Comparison of ENCODE assay signal across 23 cellular contexts in the genomic region with DNA sequence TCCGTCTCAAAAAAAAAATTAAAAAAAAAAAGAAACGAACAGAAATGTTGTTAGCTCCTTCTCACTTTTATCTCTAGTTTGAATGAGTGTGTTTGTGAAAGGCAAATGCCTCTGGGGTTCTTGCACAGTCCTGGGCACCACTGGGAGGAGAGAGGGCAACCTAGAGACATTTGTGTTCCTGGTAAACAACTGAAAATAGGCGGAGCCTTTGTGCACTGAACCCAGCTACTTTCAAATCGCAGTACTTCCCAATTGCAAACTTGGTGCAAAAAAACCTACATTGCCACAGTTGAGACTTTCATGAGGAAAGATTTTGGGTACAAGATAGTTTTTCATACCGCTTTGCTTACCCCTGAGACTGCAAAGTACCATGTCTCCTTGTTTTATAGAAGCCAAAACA.
DNase-seq lines count a peak whose midpoint lies in the region; ATAC-seq and TF ChIP-seq lines count a peak whose summit lies in the region.
"Had no signal": no experiment of that assay in that cellular context is flagged by ENCODE, and none has a peak within 500 bp of the region (broad histone marks: within the 10 kb centered on the region; RNA-seq: fewer than 3 reads in every experiment).

No MANE protein-coding gene starts in this region.

- peaks cover 33% of the 10 kb centered on the region for H3K4me1 Mint-ChIP-seq in T-helper 17 cell

- H3K36me3 ChIP-seq in left ventricle myocardium inferior, result no peaks in the 10 kb centered on the region
- H3K36me3 ChIP-seq in mesodermal cell (ENCODE audit: control insufficient read depth, insufficient read depth, low read length), result no peaks in the 10 kb centered on the region
- H3K36me3 ChIP-seq in upper lobe of right lung, result no peaks in the 10 kb centered on the region
- H3K36me3 ChIP-seq: brain microvascular endothelial cell, prostate gland had no signal

- WGBS in mesodermal cell (ENCODE audit: insufficient coverage in 2 of 2), 2 experiments, result 82 to 83% methylated on average over 2 to 3 of the region's 5 CpGs

- ATAC-seq in left cardiac atrium (no peak), T-helper 17 cell (peak; percentile 39), upper lobe of right lung (no peak), HG03432 (IDR thresholded peaks at IDR 0.05; ENCODE audit: unreplicated experiment) (no peak), HG02852 (IDR thresholded peaks at IDR 0.05; ENCODE audit: unreplicated experiment) (no peak)
- ATAC-seq: activated T-helper 17 cell treated with anti-CD3 and anti-CD28 coated beads, Interleukin-2, amount 50 U/mL, for 72 hours had no signal

- H3K4me3 ChIP-seq in left ventricle myocardium inferior (no peak overlapping the region), mesodermal cell (ENCODE audit: extremely low read depth, insufficient read depth, low read length, poor library complexity, severe bottlenecking) (no peak overlapping the region), upper lobe of right lung (no peak overlapping the region)
- H3K4me3 ChIP-seq: GM23248, prostate gland, skin epidermis had no signal

- no peaks in the 10 kb centered on the region for H3K9me3 ChIP-seq in left ventricle myocardium inferior (replicated peaks)
- no peaks in the 10 kb centered on the region for H3K9me3 ChIP-seq in T-helper 17 cell (ENCODE audit: control insufficient read depth, low read length, poor library complexity, severe bottlenecking)
- H3K9me3 ChIP-seq in mesodermal cell (ENCODE audit: control insufficient read depth, low read length), result no peaks in the 10 kb centered on the region
- H3K9me3 ChIP-seq in upper lobe of right lung, result no peaks in the 10 kb centered on the region
- H3K9me3 ChIP-seq: prostate gland had no signal

- intact Hi-C loops in left ventricle myocardium inferior (cut with micrococcal nuclease), result no loop called here
- intact Hi-C loops in left cardiac atrium (cut with DNase I), result no loop called here
- intact Hi-C loops in upper lobe of right lung (cut with DNase I), result no loop called here

- no peaks in the 10 kb centered on the region for H3K27me3 Mint-ChIP-seq in T-helper 17 cell
- H3K27me3 Mint-ChIP-seq: activated T-helper 17 cell treated with anti-CD3 and anti-CD28 coated beads, Interleukin-2, amount 50 U/mL, for 72 hours; CD8-positive, alpha-beta memory T cell had no signal

- TF ChIP-seq CTCF in left ventricle myocardium inferior (IDR thresholded peaks at IDR 0.05; ENCODE audit: borderline replicate concordance) (no peak), upper lobe of right lung (IDR thresholded peaks at IDR 0.05) (no peak)

- H3K36me3 Mint-ChIP-seq in T-helper 17 cell (ENCODE audit: low read depth), result peaks cover 2% of the 10 kb centered on the region
- H3K36me3 Mint-ChIP-seq: natural killer cell had no signal

- H3K27ac Mint-ChIP-seq in T-helper 17 cell, result peak overlapping the region; percentile 41
- H3K27ac Mint-ChIP-seq: activated T-helper 17 cell treated with anti-CD3 and anti-CD28 coated beads, Interleukin-2, amount 50 U/mL, for 72 hours; natural killer cell; T-helper 2 cell treated with Interferon-gamma antibody and Interleukin-4, amounts not matched to agents 5 μg/mL and 100 μg/mL, for 36 hours had no signal

- H3K27ac ChIP-seq in left ventricle myocardium inferior (replicated peaks) (peak overlapping the region; percentile 64), mesodermal cell (ENCODE audit: low read depth, low read length, severe bottlenecking) (peak overlapping the region; percentile 13), upper lobe of right lung (peak overlapping the region; percentile 20)
- H3K27ac ChIP-seq: GM23248 had no signal

- no peak for DNase-seq in left ventricle myocardium inferior
- DNase-seq in left cardiac atrium, result no peak
- no peak for DNase-seq in T-helper 17 cell
- DNase-seq in upper lobe of right lung, result no peak
- no peak for DNase-seq in dermis blood vessel endothelial cell
- DNase-seq: activated CD4-positive, alpha-beta T cell treated with anti-CD3 and anti-CD28 coated beads for 1 hour; brain microvascular endothelial cell; CD8-positive, alpha-beta memory T cell; DMS79; GM23248; IMR-90; MM.1S; natural killer cell; NCI-H187 treated with DMSO at 0.1 percent for 48 hours; NK-92 treated with Interleukin-12 subunit alpha and Interleukin-12 subunit beta, amount 100 ng/mL, for 24 hours; stimulated activated CD8-positive, alpha-beta memory T cell treated with anti-CD3 and anti-CD28 coated beads, Interleukin-4, amount 100 ng/mL, for 48 hours had no signal

- no peak overlapping the region for H3K4me3 Mint-ChIP-seq in T-helper 17 cell
- H3K4me3 Mint-ChIP-seq: activated T-helper 17 cell treated with anti-CD3 and anti-CD28 coated beads, Interleukin-2, amount 50 U/mL, for 72 hours; CD8-positive, alpha-beta memory T cell; natural killer cell; T-helper 2 cell treated with Interferon-gamma antibody and Interleukin-4, amounts not matched to agents 5 μg/mL and 100 μg/mL, for 36 hours had no signal

- H3K4me1 ChIP-seq in left ventricle myocardium inferior (peaks cover 34% of the 10 kb centered on the region), mesodermal cell (ENCODE audit: control insufficient read depth, insufficient read depth, low read length, poor library complexity, severe bottlenecking) (peaks cover 54% of the 10 kb centered on the region), upper lobe of right lung (peaks cover 27% of the 10 kb centered on the region)

- H3K27me3 ChIP-seq in left ventricle myocardium inferior (ENCODE audit: low read depth) (no peaks in the 10 kb centered on the region), upper lobe of right lung (no peaks in the 10 kb centered on the region)
- H3K27me3 ChIP-seq: brain microvascular endothelial cell had no signal

Comparison
In these comparisons a context has a peak if more than half of its experiments do, and no peak if none do; other contexts are left out.
1. H3K27ac ChIP-seq: peak in every context shown above with its lines; median percentile 64 in left ventricle myocardium inferior; 20 in upper lobe of right lung; 13 in mesodermal cell.